In the genomic region with DNA sequence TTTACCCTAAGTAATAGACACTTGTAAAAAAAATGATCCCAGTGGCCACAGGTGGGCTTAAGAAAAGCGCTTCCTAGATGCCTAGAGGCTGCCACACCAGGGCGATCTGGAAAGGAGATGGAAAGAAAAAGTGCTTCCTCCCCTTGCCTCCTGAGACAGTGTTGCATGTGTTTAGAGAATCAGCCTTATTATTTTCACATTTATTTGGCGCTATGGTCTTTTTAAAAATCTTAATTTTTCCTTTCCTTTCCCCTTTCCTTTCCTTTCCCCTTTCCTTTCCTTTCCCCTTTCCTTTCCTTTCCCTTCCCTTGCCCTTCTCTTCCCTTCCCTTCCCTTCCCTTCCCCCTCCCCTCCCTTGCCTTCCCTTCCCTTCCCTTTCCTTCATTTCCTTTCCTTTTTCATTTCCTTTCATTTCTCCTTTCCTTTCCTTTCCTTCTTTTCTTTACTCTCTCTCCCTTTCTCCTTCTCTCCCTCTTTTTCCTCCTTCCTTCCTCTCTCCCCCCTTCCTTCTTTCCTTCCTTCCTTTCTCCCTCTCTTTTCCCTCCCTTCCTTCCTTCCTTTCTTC, we compare ENCODE assay signal across 9 cellular contexts. TPM values are rescaled to one million over a fixed set of nuclear protein-coding genes. Genes with fewer than 3 reads are reported as not detected.
"Had no signal": no experiment of that assay in that cellular context is flagged by ENCODE, and none has a peak within 500 bp of the region (broad histone marks: within the 10 kb centered on the region; RNA-seq: fewer than 3 reads in every experiment).

No MANE protein-coding gene starts in this region.

- H3K4me3 ChIP-seq: GM12878 had no signal

- DNase-seq: GDM1, GF-D8 had no signal

- ATAC-seq: GM12878 had no signal

- FAIRE-seq: G401.6, GM12878, GM12891, GM12892, GM18507, GM19239 had no signal

RNA-seq across cellular contexts. Expression of a gene that starts 7.1 kb away (rescaled TPM):
- total RNA-seq: G401, GM12878 had no signal
- polyA plus RNA-seq: GM12878 had no signal
